Comparison of ENCODE assay signal across 9 cellular contexts in the genomic region with DNA sequence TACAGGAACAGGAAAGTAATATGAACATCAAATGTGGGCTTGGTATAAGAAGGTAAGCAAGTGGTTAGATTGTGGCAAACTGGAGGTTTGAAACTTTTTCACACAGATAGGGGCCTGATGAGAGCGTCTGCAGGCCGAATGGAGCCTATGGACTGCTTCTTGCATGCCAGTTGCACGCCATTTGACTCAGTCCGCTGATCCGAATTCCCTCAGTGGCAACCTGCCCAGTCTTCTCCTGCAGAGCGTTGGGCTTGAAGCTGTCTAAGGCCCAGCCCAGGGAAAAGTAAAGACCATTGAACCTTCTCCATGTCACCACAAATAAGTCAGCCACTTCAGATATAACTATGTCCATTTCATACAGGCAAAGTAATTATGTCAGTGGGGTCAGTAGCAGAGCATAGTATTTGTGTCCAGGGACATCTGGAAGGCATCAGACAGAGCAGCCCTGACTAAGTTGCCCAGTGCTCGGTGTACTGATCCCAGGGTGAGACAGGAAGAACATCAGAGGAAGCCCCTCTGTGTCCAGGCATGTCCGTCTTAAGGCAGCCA. TPM values are rescaled to one million over a fixed set of nuclear protein-coding genes. Genes with fewer than 3 reads are reported as not detected.
A peak's percentile ranks its signal among the peaks of the same experiment; 100 is the strongest.
DNase-seq lines count a peak whose midpoint lies in the region; ATAC-seq and TF ChIP-seq lines count a peak whose summit lies in the region.
"Had no signal": no experiment of that assay in that cellular context is flagged by ENCODE, and none has a peak within 500 bp of the region (broad histone marks: within the 10 kb centered on the region; RNA-seq: fewer than 3 reads in every experiment).

No MANE protein-coding gene starts in this region.

- H3K9me3 Mint-ChIP-seq in CD4-positive, alpha-beta memory T cell, result no peaks in the 10 kb centered on the region
- no peaks in the 10 kb centered on the region for H3K9me3 Mint-ChIP-seq in chondrocyte (ENCODE audit: low read depth)
- H3K9me3 Mint-ChIP-seq in progenitor cell of endocrine pancreas (ENCODE audit: low read depth), result no peaks in the 10 kb centered on the region

- TF ChIP-seq CTCF in chondrocyte (IDR thresholded peaks at IDR 0.05) (no peak), progenitor cell of endocrine pancreas (IDR thresholded peaks at IDR 0.05; ENCODE audit: unreplicated experiment) (no peak)

- no peaks in the 10 kb centered on the region for H3K27me3 Mint-ChIP-seq in CD4-positive, alpha-beta memory T cell
- H3K27me3 Mint-ChIP-seq in chondrocyte (ENCODE audit: low read depth), result no peaks in the 10 kb centered on the region
- no peaks in the 10 kb centered on the region for H3K27me3 Mint-ChIP-seq in progenitor cell of endocrine pancreas

- H3K4me3 ChIP-seq in CD4-positive, alpha-beta memory T cell (ENCODE audit: low read length in 2 of 2), result peak overlapping the region in 1 of 2 donors; percentile 0

- intact Hi-C loops in CD4-positive, alpha-beta memory T cell (cut with micrococcal nuclease), result loop anchor here (5.0 kb wide), 2 partner anchors 73 to 463 kb away; a partner anchor contains a TSS

- peaks cover 12% of the 10 kb centered on the region for H3K36me3 ChIP-seq in CD4-positive, alpha-beta memory T cell (ENCODE audit: insufficient read depth, low read length)

- peaks cover 47 to 53% of the 10 kb centered on the region in 2 donors for H3K36me3 Mint-ChIP-seq in CD4-positive, alpha-beta memory T cell
- peaks cover 29% of the 10 kb centered on the region for H3K36me3 Mint-ChIP-seq in chondrocyte (ENCODE audit: low read depth)
- peaks cover 7% of the 10 kb centered on the region for H3K36me3 Mint-ChIP-seq in progenitor cell of endocrine pancreas (ENCODE audit: insufficient read depth)

- peak in 4 of 5 donors; percentile 43 to 55 (median 54) for DNase-seq in CD4-positive, alpha-beta memory T cell
- DNase-seq in chondrocyte (ENCODE audit: low spot score) (no peak), progenitor cell of endocrine pancreas (ENCODE audit: low spot score, unreplicated experiment) (no peak), hypothalamus (lab: John Stamatoyannopoulos, UW) (no peak), DMS114 treated with DMSO at 0.1 percent for 48 hours (lab: John Stamatoyannopoulos, UW; ENCODE audit: unreplicated experiment) (no peak), midbrain (lab: John Stamatoyannopoulos, UW) (no peak)
- DNase-seq: KG1 had no signal

- ATAC-seq in SK-N-SH treated with all-trans-retinoic acid at 6 μM for 48 hours, result peak; percentile 74
- ATAC-seq in GM18520 (IDR thresholded peaks at IDR 0.05; ENCODE audit: unreplicated experiment), result no peak

- POLR2A ChIA-PET in CD4-positive, alpha-beta memory T cell (lab: Charles Lee; ENCODE audit: partially characterized antibody), result interaction anchor here (0.8 to 9.8 kb wide), 15 partner anchors 9 to 383 kb away, joined by 3 to 140 read pairs (median 7); a partner anchor contains a TSS

- peaks cover 64% of the 10 kb centered on the region for H3K4me1 ChIP-seq in CD4-positive, alpha-beta memory T cell (ENCODE audit: insufficient read depth, low read length)

- peak overlapping the region; percentile 43 to 90 (median 84) for H3K4me3 Mint-ChIP-seq in CD4-positive, alpha-beta memory T cell
- H3K4me3 Mint-ChIP-seq in chondrocyte (ENCODE audit: unreplicated experiment) (no peak overlapping the region), progenitor cell of endocrine pancreas (ENCODE audit: low read depth) (no peak overlapping the region)

- peaks cover 65 to 90% (median 77%) of the 10 kb centered on the region in 4 donors for H3K4me1 Mint-ChIP-seq in CD4-positive, alpha-beta memory T cell
- H3K4me1 Mint-ChIP-seq in chondrocyte (ENCODE audit: low read depth) (peaks cover 72% of the 10 kb centered on the region), progenitor cell of endocrine pancreas (ENCODE audit: low read depth) (peaks cover 50% of the 10 kb centered on the region)

- no peaks in the 10 kb centered on the region for H3K9me3 ChIP-seq in CD4-positive, alpha-beta memory T cell (ENCODE audit: control insufficient read depth in 1 of 2, low read length in 2 of 2)

- H3K27ac ChIP-seq in CD4-positive, alpha-beta memory T cell (ENCODE audit: low read depth, low read length), result peak overlapping the region; percentile 77

- CTCF ChIA-PET in CD4-positive, alpha-beta memory T cell (lab: Charles Lee; ENCODE audit: partially characterized antibody), result interaction anchor here (1.0 to 4.6 kb wide), 6 partner anchors 10 to 38 kb away, joined by 7 to 19 read pairs (median 14); no protein-coding TSS in a partner anchor

- no peaks in the 10 kb centered on the region for H3K27me3 ChIP-seq in CD4-positive, alpha-beta memory T cell (ENCODE audit: insufficient read depth, low read length)

- peak overlapping the region; percentile 94 to 100 (median 99) for H3K27ac Mint-ChIP-seq in CD4-positive, alpha-beta memory T cell
- H3K27ac Mint-ChIP-seq in chondrocyte (ENCODE audit: unreplicated experiment) (peak overlapping the region; percentile 62), progenitor cell of endocrine pancreas (peak overlapping the region; percentile 6)

TF ChIP-seq in SK-N-SH treated with all-trans-retinoic acid at 6 μM for 48 hours, 23 proteins besides CTCF, POLR2A, EP300 and RAD21:
- TF ChIP-seq ZC3H10 (CRISPR knock-in tag; IDR thresholded peaks at IDR 0.05) (peak; percentile 11; the same call in 1 of the 2 replicates), ZNF8 (CRISPR knock-in tag; IDR thresholded peaks at IDR 0.05) (no peak)
TF ChIP-seq in SK-N-SH treated with all-trans-retinoic acid at 6 μM for 48 hours: peak in this region for 1.

RNA-seq across cellular contexts. Expression of a gene that starts 45.9 kb away (rescaled TPM):
- total RNA-seq in CD4-positive, alpha-beta memory T cell, result 10 to 100 TPM; 86.6 to 87.8 TPM
- polyA plus RNA-seq in CD4-positive, alpha-beta memory T cell, result 100 to 1,000 TPM in 1 of 2 donors, 10 to 100 TPM in 1; 44.1 to 103 TPM
- total RNA-seq in chondrocyte (50.4 to 71.1 TPM (median 64.6 TPM) in 3 replicates), progenitor cell of endocrine pancreas (25.8 and 27.0 TPM in 2 replicates)

Comparison
In these comparisons a context has a peak if more than half of its experiments do, and no peak if none do; other contexts are left out.
1. DNase-seq: peak in CD4-positive, alpha-beta memory T cell (4 of 5); none in chondrocyte (single experiment), progenitor cell of endocrine pancreas (single experiment), hypothalamus (0 of 51), DMS114 treated with DMSO at 0.1 percent for 48 hours (single experiment) and midbrain (single experiment).
2. H3K27ac Mint-ChIP-seq: peak in every context shown above with its lines; median percentile 99 in CD4-positive, alpha-beta memory T cell; 62 in chondrocyte; 6 in progenitor cell of endocrine pancreas.
3. H3K4me3 Mint-ChIP-seq: peak in CD4-positive, alpha-beta memory T cell (8 of 8); none in chondrocyte (single experiment) and progenitor cell of endocrine pancreas (single experiment).